Comparison of ENCODE assay signal across 8 cellular contexts in genomic region chr2:157194097-157194688, GRCh38.
DNase-seq lines count a peak whose midpoint lies in the region; ATAC-seq, FAIRE-seq and TF ChIP-seq lines count a peak whose summit lies in the region.

No MANE protein-coding gene starts in this region.

- H4K20me1 ChIP-seq in SK-N-SH (ENCODE audit: insufficient read depth) = no peaks in the 10 kb centered on the region

- H3K27me3 ChIP-seq in SK-N-SH (ENCODE audit: insufficient read depth) = no peaks in the 10 kb centered on the region
- no peaks in the 10 kb centered on the region for H3K27me3 ChIP-seq in esophagus squamous epithelium
- H3K27me3 ChIP-seq in neuronal stem cell (ENCODE audit: control insufficient read depth in 3 of 3, insufficient read depth in 3 of 3, low read depth in 1 of 3, low read length in 3 of 3) = no peaks in the 10 kb centered on the region

- intact Hi-C loops in esophagus squamous epithelium (cut with DNase I) = no loop called here

- H3K27ac ChIP-seq in SK-N-SH (ENCODE audit: low read depth in 2 of 2, low read length in 1 of 2) (no peak overlapping the region), esophagus squamous epithelium (no peak overlapping the region), neuronal stem cell (replicated peaks; ENCODE audit: low read length) (no peak overlapping the region)

- H2BK5ac ChIP-seq in neuronal stem cell (ENCODE audit: low read length) = no peak overlapping the region

- no peaks in the 10 kb centered on the region for H3K79me1 ChIP-seq in neuronal stem cell (ENCODE audit: low read depth, low read length)

- peaks cover 3% of the 10 kb centered on the region for H3F3A ChIP-seq in SK-N-SH (replicated peaks; ENCODE audit: insufficient read depth)

- H4K8ac ChIP-seq in neuronal stem cell (ENCODE audit: low read depth, low read length) = no peak overlapping the region

- WGBS in SK-N-SH (ENCODE audit: low lambda C conversion rate) = 0% methylated on average over 2 of the region's 2 CpGs
- 0 to 3% methylated on average over 2 of the region's 2 CpGs for WGBS in esophagus squamous epithelium, 2 donors
- WGBS in neuronal stem cell (ENCODE audit: extremely low coverage in 2 of 2, insufficient read length in 2 of 2, insufficient replicate concordance in 1 of 2), 2 donors = no CpG with 5 or more reads among the region's 2 CpGs

- no peak overlapping the region for H2AK5ac ChIP-seq in neuronal stem cell (ENCODE audit: low read depth, low read length)

- H2AFZ ChIP-seq in SK-N-SH (ENCODE audit: low read depth) (peak overlapping the region; percentile 43; the same call in 1 of the 2 replicates), neuronal stem cell (ENCODE audit: low read length) (peak overlapping the region; percentile 69)

- H3K36me3 ChIP-seq in SK-N-SH (replicated peaks in 1 of 2; ENCODE audit: control insufficient read depth in 1 of 2, insufficient read depth in 2 of 2, low read length in 1 of 2) (no peaks in the 10 kb centered on the region), esophagus squamous epithelium (no peaks in the 10 kb centered on the region), neuronal stem cell (replicated peaks in 1 of 2; ENCODE audit: control insufficient read depth in 2 of 2, insufficient read depth in 2 of 2, low read length in 2 of 2) (no peaks in the 10 kb centered on the region)

- H3K9ac ChIP-seq in SK-N-SH = no peak overlapping the region
- H3K9ac ChIP-seq in neuronal stem cell (ENCODE audit: low read depth, low read length, poor library complexity) = no peak overlapping the region

- no peak overlapping the region for H3K23ac ChIP-seq in neuronal stem cell (ENCODE audit: low read depth, low read length, poor library complexity)

- CTCF ChIA-PET in SK-N-SH (lab: Yijun Ruan, JAX) = interaction anchor here (0.9 to 3.4 kb wide), 11 partner anchors 10 to 1833 kb away, joined by 3 to 18 read pairs (median 5); no protein-coding TSS in a partner anchor

- no peak overlapping the region for H2BK120ac ChIP-seq in neuronal stem cell (ENCODE audit: low read depth, low read length)

- POLR2A ChIA-PET in SK-N-SH (lab: Yijun Ruan, JAX) = no interaction called here

- no peak overlapping the region for H2BK15ac ChIP-seq in neuronal stem cell (ENCODE audit: low read length)

- no peak overlapping the region for H4K91ac ChIP-seq in neuronal stem cell (ENCODE audit: low read depth, low read length, poor library complexity)

- no peaks in the 10 kb centered on the region for H3K9me2 ChIP-seq in SK-N-SH

- TF ChIP-seq CTCF in LNCaP clone FGC (IDR thresholded peaks at IDR 0.05; ENCODE audit: control insufficient read depth, extremely low read depth, insufficient read depth) = peak; percentile 67
- peak; percentile 89 for TF ChIP-seq CTCF in SK-N-SH (IDR thresholded peaks at IDR 0.05)
- peak in 5 of 6 experiments; percentile 41 to 79 (median 59) for TF ChIP-seq CTCF in esophagus squamous epithelium (IDR thresholded peaks at IDR 0.05)
- no peak for TF ChIP-seq CTCF in omental fat pad (IDR thresholded peaks at IDR 0.05)

- no peak for TF ChIP-seq EP300 in SK-N-SH (IDR thresholded peaks at IDR 0.05; ENCODE audit: borderline replicate concordance in 1 of 2, low read depth in 1 of 2, low read length in 1 of 2)

- no peak overlapping the region for H3K4me3 ChIP-seq in LNCaP clone FGC (ENCODE audit: low read depth, low read length)
- H3K4me3 ChIP-seq in SK-N-SH (ENCODE audit: low read depth in 2 of 2, low read length in 1 of 2) = no peak overlapping the region; a peak in 1 of 4 replicates
- H3K4me3 ChIP-seq in esophagus squamous epithelium = no peak overlapping the region
- H3K4me3 ChIP-seq in neuronal stem cell (ENCODE audit: low read length in 2 of 2) = no peak overlapping the region

- DNase-seq in ELR (ENCODE audit: low read depth) (peak; percentile 73), H54 (ENCODE audit: insufficient read length, low spot score) (no peak), LNCaP clone FGC (ENCODE audit: low read depth) (peak; percentile 23), SK-N-SH (peak; percentile 12), esophagus squamous epithelium (lab: John Stamatoyannopoulos, UW) (no peak), neuronal stem cell (ENCODE audit: low spot score) (peak; percentile 30), omental fat pad (ENCODE audit: low spot score) (no peak)

- TF ChIP-seq RAD21 in SK-N-SH (IDR thresholded peaks at IDR 0.05; ENCODE audit: low read length) = peak; percentile 81

- H3K79me2 ChIP-seq in SK-N-SH (ENCODE audit: insufficient read depth) = no peaks in the 10 kb centered on the region

- no peak overlapping the region for H2BK12ac ChIP-seq in neuronal stem cell (ENCODE audit: low read length)

- ATAC-seq in omental fat pad (ENCODE audit: low FRiP score) = no peak

- H3K18ac ChIP-seq in neuronal stem cell (ENCODE audit: low read length) = no peak overlapping the region

- H3K4me1 ChIP-seq in SK-N-SH (ENCODE audit: control insufficient read depth in 1 of 2, insufficient read depth in 2 of 2, low read depth in 1 of 2, low read length in 1 of 2) (peaks cover 0 to 6% of the 10 kb centered on the region in 2 experiments; a peak in 1 of 4 replicates), esophagus squamous epithelium (no peaks in the 10 kb centered on the region), neuronal stem cell (ENCODE audit: control insufficient read depth in 2 of 2, insufficient read depth in 1 of 2, low read depth in 1 of 2, low read length in 2 of 2) (peaks cover 0 to 2% of the 10 kb centered on the region in 2 donors)

- H3K14ac ChIP-seq in neuronal stem cell (ENCODE audit: low read length) = no peak overlapping the region

- H3K4ac ChIP-seq in neuronal stem cell (ENCODE audit: low read length) = no peak overlapping the region

- no peak for TF ChIP-seq POLR2A in H54 (IDR thresholded peaks at IDR 0.05; ENCODE audit: low read depth, low read length)
- TF ChIP-seq POLR2A in esophagus squamous epithelium (IDR thresholded peaks at IDR 0.05) = no peak

- FAIRE-seq in A204.1 (lab: Jason Lieb, UNC) (peak; percentile 90), H54 (lab: Jason Lieb, UNC) (peak; percentile 94)

- no peak overlapping the region for H3K4me2 ChIP-seq in SK-N-SH
- no peak overlapping the region for H3K4me2 ChIP-seq in neuronal stem cell (ENCODE audit: insufficient read depth, low read length, poor library complexity, severe bottlenecking)

- H3K9me3 ChIP-seq in SK-N-SH (no peaks in the 10 kb centered on the region), esophagus squamous epithelium (no peaks in the 10 kb centered on the region), neuronal stem cell (replicated peaks in 1 of 2; ENCODE audit: control insufficient read depth in 2 of 2, insufficient read depth in 1 of 2, low read depth in 1 of 2, low read length in 2 of 2) (no peaks in the 10 kb centered on the region)

TF ChIP-seq in SK-N-SH, 30 proteins besides CTCF, POLR2A, EP300 and RAD21:
- no peak for TF ChIP-seq MEF2A (IDR thresholded peaks at IDR 0.05; ENCODE audit: borderline replicate concordance, low read depth)
- TF ChIP-seq YY1 (IDR thresholded peaks at IDR 0.05; ENCODE audit: low read depth) = peak; percentile 35; the same call in 1 of the 2 replicates
- TF ChIP-seq SMC3 (IDR thresholded peaks at IDR 0.05; ENCODE audit: low read depth, low read length) = peak; percentile 65

Comparison
In these comparisons a context has a peak if more than half of its experiments do, and no peak if none do; other contexts are left out.
1. DNase-seq: peak in ELR (single experiment), LNCaP clone FGC (single experiment), SK-N-SH (single experiment) and neuronal stem cell (single experiment); none in H54 (single experiment), esophagus squamous epithelium (single experiment) and omental fat pad (single experiment).
2. CTCF ChIP-seq: peak in LNCaP clone FGC (single experiment), SK-N-SH (single experiment) and esophagus squamous epithelium (5 of 6); none in omental fat pad (0 of 3).